Comparison of ENCODE assay signal across 14 cellular contexts in genomic region chr15:90364251-90364650, GRCh38. TPM values are rescaled to one million over a fixed set of nuclear protein-coding genes. Genes with fewer than 3 reads are reported as not detected.
DNase-seq lines count a peak whose midpoint lies in the region; ATAC-seq, FAIRE-seq and TF ChIP-seq lines count a peak whose summit lies in the region.
"Had no signal": no experiment of that assay in that cellular context is flagged by ENCODE, and none has a peak within 500 bp of the region (broad histone marks: within the 10 kb centered on the region; RNA-seq: fewer than 3 reads in every experiment).

No MANE protein-coding gene starts in this region.

- no peak for ATAC-seq in CD4-positive, CD25-positive, alpha-beta regulatory T cell (ENCODE audit: low read depth in 2 of 2)
- no peak for ATAC-seq in HG03432 (IDR thresholded peaks at IDR 0.05; ENCODE audit: unreplicated experiment)
- ATAC-seq: CD8-positive, alpha-beta T cell had no signal

- H3K9me3 Mint-ChIP-seq in CD4-positive, CD25-positive, alpha-beta regulatory T cell, result no peaks in the 10 kb centered on the region
- H3K9me3 Mint-ChIP-seq: CD8-positive, alpha-beta T cell had no signal

- no peaks in the 10 kb centered on the region for H3K27me3 Mint-ChIP-seq in CD4-positive, CD25-positive, alpha-beta regulatory T cell

- peak overlapping the region in 1 of 4 donors; percentile 12 for H3K4me3 Mint-ChIP-seq in CD4-positive, CD25-positive, alpha-beta regulatory T cell
- H3K4me3 Mint-ChIP-seq: CD8-positive, alpha-beta T cell had no signal

- TF ChIP-seq POLR2A in lower leg skin (IDR thresholded peaks at IDR 0.05), result no peak

- no peaks in the 10 kb centered on the region for H3K36me3 ChIP-seq in CD4-positive, CD25-positive, alpha-beta regulatory T cell (ENCODE audit: control insufficient read depth, insufficient read depth, low read length)
- H3K36me3 ChIP-seq in kidney (ENCODE audit: control insufficient read depth in 1 of 2, insufficient read depth in 2 of 2, low read length in 2 of 2), result no peaks in the 10 kb centered on the region
- H3K36me3 ChIP-seq: transverse colon had no signal

- peak overlapping the region in 2 of 3 donors; percentile 51 to 72 for H3K27ac Mint-ChIP-seq in CD4-positive, CD25-positive, alpha-beta regulatory T cell
- H3K27ac Mint-ChIP-seq: CD8-positive, alpha-beta T cell had no signal

- WGBS in lower leg skin, 2 donors, result 46 to 55% methylated on average over 4 of the region's 4 CpGs

- H3K9ac ChIP-seq in kidney (ENCODE audit: low read length in 2 of 2), result no peak overlapping the region

- H3K9me3 ChIP-seq in CD4-positive, CD25-positive, alpha-beta regulatory T cell (ENCODE audit: control insufficient read depth in 2 of 2, low read length in 2 of 2), result no peaks in the 10 kb centered on the region
- H3K9me3 ChIP-seq in kidney (ENCODE audit: control insufficient read depth in 1 of 2, low read length in 2 of 2), result no peaks in the 10 kb centered on the region
- H3K9me3 ChIP-seq: transverse colon had no signal

- no peaks in the 10 kb centered on the region for H3K27me3 ChIP-seq in CD4-positive, CD25-positive, alpha-beta regulatory T cell (ENCODE audit: control insufficient read depth, insufficient read depth, low read length)
- H3K27me3 ChIP-seq: dorsolateral prefrontal cortex, transverse colon had no signal

- no peaks in the 10 kb centered on the region for H3K36me3 Mint-ChIP-seq in CD4-positive, CD25-positive, alpha-beta regulatory T cell
- H3K36me3 Mint-ChIP-seq: CD8-positive, alpha-beta T cell had no signal

- no peak overlapping the region for H3K4me3 ChIP-seq in CD4-positive, CD25-positive, alpha-beta regulatory T cell (ENCODE audit: low read depth, low read length)
- H3K4me3 ChIP-seq in kidney (ENCODE audit: low read length in 2 of 2) (no peak overlapping the region), lower leg skin (ENCODE audit: low read depth, poor library complexity, severe bottlenecking) (no peak overlapping the region)
- H3K4me3 ChIP-seq: dorsolateral prefrontal cortex, transverse colon had no signal

- peaks cover 5 to 23% (median 18%) of the 10 kb centered on the region in 4 donors for H3K4me1 Mint-ChIP-seq in CD4-positive, CD25-positive, alpha-beta regulatory T cell

- DNase-seq in CD4-positive, CD25-positive, alpha-beta regulatory T cell, result no peak
- peak; percentile 64 for DNase-seq in LHCN-M2 (ENCODE audit: low read depth)
- peak in 3 of 61 donors; percentile 6 to 30 (median 13) for DNase-seq in caudate nucleus (lab: John Stamatoyannopoulos, UW)
- peak; percentile 34 to 71 for DNase-seq in lung microvascular endothelial cell (ENCODE audit: low read depth in 2 of 2)
- DNase-seq in kidney, result no peak
- DNase-seq in 8988T, result no peak
- DNase-seq in lower leg skin (ENCODE audit: low spot score in 2 of 2), result no peak
- DNase-seq: activated CD4-positive, alpha-beta T cell treated with anti-CD3 and anti-CD28 coated beads for 4 hours; CD8-positive, alpha-beta T cell; dorsolateral prefrontal cortex; H7; NCI-H2171 treated with DMSO at 0.1 percent for 48 hours; transverse colon had no signal

- H3K4me1 ChIP-seq in CD4-positive, CD25-positive, alpha-beta regulatory T cell (ENCODE audit: control insufficient read depth, insufficient read depth, low read length, poor library complexity, severe bottlenecking), result peaks cover 13% of the 10 kb centered on the region
- no peaks in the 10 kb centered on the region for H3K4me1 ChIP-seq in kidney (ENCODE audit: control insufficient read depth in 1 of 2, insufficient read depth in 1 of 2, low read depth in 1 of 2, low read length in 2 of 2)

- no peak overlapping the region for H3K27ac ChIP-seq in CD4-positive, CD25-positive, alpha-beta regulatory T cell (ENCODE audit: insufficient read depth, low read length, poor library complexity, severe bottlenecking)
- peak overlapping the region; percentile 30 for H3K27ac ChIP-seq in caudate nucleus (ENCODE audit: low read depth, low read length)
- no peak overlapping the region for H3K27ac ChIP-seq in kidney (ENCODE audit: low read depth in 2 of 2, low read length in 2 of 2)

- intact Hi-C loops in kidney (cut with DNase I), result no loop called here
- intact Hi-C loops in lower leg skin (cut with DNase I; ENCODE audit: low total_unique reads), result no loop called here

- no peak for FAIRE-seq in kidney (lab: Jason Lieb, UNC)

- TF ChIP-seq CTCF in kidney (IDR thresholded peaks at IDR 0.05; ENCODE audit: borderline replicate concordance, extremely low read depth, insufficient read depth) (no peak), lower leg skin (IDR thresholded peaks at IDR 0.05) (no peak)

RNA-seq across cellular contexts. Expression of gene ZNF774, which starts 12.2 kb away (rescaled TPM):
- not detected for total RNA-seq in CD4-positive, CD25-positive, alpha-beta regulatory T cell
- not detected for polyA plus RNA-seq in CD4-positive, CD25-positive, alpha-beta regulatory T cell
- total RNA-seq in LHCN-M2 (2014; rRNA removed) (0.75 and 0.77 TPM in 2 replicates), lung microvascular endothelial cell (0.65 and 0.79 TPM in 2 replicates), kidney (3.1 TPM), lower leg skin (1 to 10 TPM; 1.4 to 3.4 (median 2.4) TPM)
- 0.67 TPM for polyA plus RNA-seq in LHCN-M2 (2012)
- polyA plus RNA-seq in kidney (ENCODE audit: insufficient read depth, low read depth, low replicate concordance), result 1.7 TPM

RNA-seq across cellular contexts. Expression of gene IQGAP1, which starts 23.8 kb away (rescaled TPM):
- 198 TPM for total RNA-seq in CD4-positive, CD25-positive, alpha-beta regulatory T cell
- polyA plus RNA-seq in CD4-positive, CD25-positive, alpha-beta regulatory T cell, result 100 to 1,000 TPM in 3 of 4 donors, 10 to 100 TPM in 1; 98.2 to 147 (median 123) TPM
- 203 and 217 TPM in 2 replicates for total RNA-seq in LHCN-M2 (2014; rRNA removed)
- 122 TPM for polyA plus RNA-seq in LHCN-M2 (2012)
- total RNA-seq in lung microvascular endothelial cell, result 128 and 141 TPM in 2 replicates
- 218 TPM for total RNA-seq in kidney
- 70.0 TPM for polyA plus RNA-seq in kidney (ENCODE audit: insufficient read depth, low read depth, low replicate concordance)
- 100 to 1,000 TPM; 202 to 243 (median 231) TPM for total RNA-seq in lower leg skin

Comparison
In these comparisons a context has a peak if more than half of its experiments do, and no peak if none do; other contexts are left out.
1. DNase-seq: peak in LHCN-M2 (single experiment) and lung microvascular endothelial cell (2 of 2); none in CD4-positive, CD25-positive, alpha-beta regulatory T cell (0 of 3), kidney (single experiment), 8988T (single experiment) and lower leg skin (0 of 2).